8 cellular contexts compared by ENCODE assay signal in genomic region chr3:138774529-138775253, GRCh38.
DNase-seq lines count a peak whose midpoint lies in the region; ATAC-seq and TF ChIP-seq lines count a peak whose summit lies in the region.

No MANE protein-coding gene starts in this region.

- no peaks in the 10 kb centered on the region for H3K9me2 ChIP-seq in MM.1S (replicated peaks; ENCODE audit: insufficient read depth, low read length)

- peaks cover 0 to 21% (median 14%) of the 10 kb centered on the region in 10 experiments; a peak in 15 of 20 replicates for H3K4me1 ChIP-seq in BLaER1 treated with 17β-estradiol and CSF1 and Interleukin-3, amounts not matched to agents 10 nM and 100 nM
- H3K4me1 ChIP-seq in MM.1S (ENCODE audit: low read length): peaks cover 11% of the 10 kb centered on the region

- peak overlapping the region in 4 of 11 experiments; percentile 4 to 60 (median 17); a peak in 4 of 22 replicates for H3K9ac ChIP-seq in BLaER1 treated with 17β-estradiol and CSF1 and Interleukin-3, amounts not matched to agents 10 nM and 100 nM
- H3K9ac ChIP-seq in MM.1S (ENCODE audit: low read length): no peak overlapping the region

- DNase-seq in MM.1S (peak; percentile 26), SHP77 treated with DMSO at 0.1 percent for 48 hours (lab: John Stamatoyannopoulos, UW) (peak; percentile 78), epithelial cell of prostate (ENCODE audit: low read depth, low spot score) (peak; percentile 98), myocyte (ENCODE audit: low read depth) (peak; percentile 99), GF-D8 (lab: John Stamatoyannopoulos, UW) (no peak)

- no peak for TF ChIP-seq CTCF in MM.1S (IDR thresholded peaks at IDR 0.05; ENCODE audit: low read length)

- peaks cover 13 to 45% (median 27%) of the 10 kb centered on the region in 11 experiments; a peak in 21 of 22 replicates for H3K36me3 ChIP-seq in BLaER1 treated with 17β-estradiol and CSF1 and Interleukin-3, amounts not matched to agents 10 nM and 100 nM
- no peaks in the 10 kb centered on the region for H3K36me3 ChIP-seq in MM.1S (replicated peaks; ENCODE audit: insufficient read depth, low read length)

- no peak overlapping the region for H3K4me3 ChIP-seq in BLaER1 treated with 17β-estradiol and CSF1 and Interleukin-3, amounts not matched to agents 10 nM and 100 nM
- H3K4me3 ChIP-seq in MM.1S (ENCODE audit: low read length): no peak overlapping the region

- peak overlapping the region in 10 of 11 experiments; percentile 0 to 70 (median 49); a peak in 17 of 22 replicates for H3K27ac ChIP-seq in BLaER1 treated with 17β-estradiol and CSF1 and Interleukin-3, amounts not matched to agents 10 nM and 100 nM
- H3K27ac ChIP-seq in MM.1S (ENCODE audit: low read length) (no peak overlapping the region), epithelial cell of prostate (peak overlapping the region; percentile 68)

- no peaks in the 10 kb centered on the region for H3F3A ChIP-seq in MM.1S (ENCODE audit: insufficient read depth, low read length)

- no peaks in the 10 kb centered on the region for H3K27me3 ChIP-seq in BLaER1 treated with 17β-estradiol and CSF1 and Interleukin-3, amounts not matched to agents 10 nM and 100 nM
- no peaks in the 10 kb centered on the region for H3K27me3 ChIP-seq in MM.1S (replicated peaks; ENCODE audit: insufficient read depth, low read length)

- ATAC-seq in GM21390 (IDR thresholded peaks at IDR 0.05; ENCODE audit: unreplicated experiment): peak; percentile 82
- no peak for ATAC-seq in HG03025 (IDR thresholded peaks at IDR 0.05; ENCODE audit: low FRiP score, unreplicated experiment)

- H2AFZ ChIP-seq in MM.1S (ENCODE audit: low read length): no peak overlapping the region

- peaks cover 0 to 12% (median 0%) of the 10 kb centered on the region in 11 experiments; a peak in 2 of 22 replicates for H4K20me1 ChIP-seq in BLaER1 treated with 17β-estradiol and CSF1 and Interleukin-3, amounts not matched to agents 10 nM and 100 nM
- no peaks in the 10 kb centered on the region for H4K20me1 ChIP-seq in MM.1S (ENCODE audit: insufficient read depth, low read length)

- H3K4me2 ChIP-seq in BLaER1 treated with 17β-estradiol and CSF1 and Interleukin-3, amounts not matched to agents 10 nM and 100 nM: peak overlapping the region in 4 of 11 experiments; percentile 14 to 61 (median 40); a peak in 9 of 22 replicates
- no peak overlapping the region for H3K4me2 ChIP-seq in MM.1S (ENCODE audit: low read depth, low read length)

- H3K79me2 ChIP-seq in MM.1S (ENCODE audit: low read length): peaks cover 9% of the 10 kb centered on the region; the same call in 1 of the 2 replicates

- peaks cover 12 to 35% (median 28%) of the 10 kb centered on the region in 11 experiments for H3K9me3 ChIP-seq in BLaER1 treated with 17β-estradiol and CSF1 and Interleukin-3, amounts not matched to agents 10 nM and 100 nM (replicated peaks in 1 of 11)
- no peaks in the 10 kb centered on the region for H3K9me3 ChIP-seq in MM.1S (replicated peaks; ENCODE audit: insufficient read depth, low read length)
